1 cellular context compared by ENCODE assay signal in genomic region chr10:24115403-24115802, GRCh38.
TF ChIP-seq lines count a peak whose summit lies in the region.

No MANE protein-coding gene starts in this region.

TF ChIP-seq in HepG2, 621 proteins besides CTCF, POLR2A, EP300 and RAD21 (continued from another document):
- TF ChIP-seq FOXP4 (CRISPR knock-in tag; IDR thresholded peaks at IDR 0.05) (no peak), REL (CRISPR knock-in tag; conservative IDR thresholded peaks at IDR 0.05) (no peak), TFAP4 (IDR thresholded peaks at IDR 0.05; ENCODE audit: borderline replicate concordance, low read depth) (no peak), PHB2 (IDR thresholded peaks at IDR 0.05; ENCODE audit: partially characterized antibody) (no peak), SSRP1 (CRISPR knock-in tag; IDR thresholded peaks at IDR 0.05) (no peak), IKZF4 (CRISPR knock-in tag; IDR thresholded peaks at IDR 0.05; ENCODE audit: borderline replicate concordance, low read depth, not compliant biosample characterization) (no peak), MXD4 (CRISPR knock-in tag; IDR thresholded peaks at IDR 0.05) (no peak), ZNF790 (CRISPR knock-in tag; IDR thresholded peaks at IDR 0.05; ENCODE audit: borderline replicate concordance) (no peak), ZNF775 (CRISPR knock-in tag; IDR thresholded peaks at IDR 0.05; ENCODE audit: borderline replicate concordance) (no peak)
- TF ChIP-seq, protein P1, sequence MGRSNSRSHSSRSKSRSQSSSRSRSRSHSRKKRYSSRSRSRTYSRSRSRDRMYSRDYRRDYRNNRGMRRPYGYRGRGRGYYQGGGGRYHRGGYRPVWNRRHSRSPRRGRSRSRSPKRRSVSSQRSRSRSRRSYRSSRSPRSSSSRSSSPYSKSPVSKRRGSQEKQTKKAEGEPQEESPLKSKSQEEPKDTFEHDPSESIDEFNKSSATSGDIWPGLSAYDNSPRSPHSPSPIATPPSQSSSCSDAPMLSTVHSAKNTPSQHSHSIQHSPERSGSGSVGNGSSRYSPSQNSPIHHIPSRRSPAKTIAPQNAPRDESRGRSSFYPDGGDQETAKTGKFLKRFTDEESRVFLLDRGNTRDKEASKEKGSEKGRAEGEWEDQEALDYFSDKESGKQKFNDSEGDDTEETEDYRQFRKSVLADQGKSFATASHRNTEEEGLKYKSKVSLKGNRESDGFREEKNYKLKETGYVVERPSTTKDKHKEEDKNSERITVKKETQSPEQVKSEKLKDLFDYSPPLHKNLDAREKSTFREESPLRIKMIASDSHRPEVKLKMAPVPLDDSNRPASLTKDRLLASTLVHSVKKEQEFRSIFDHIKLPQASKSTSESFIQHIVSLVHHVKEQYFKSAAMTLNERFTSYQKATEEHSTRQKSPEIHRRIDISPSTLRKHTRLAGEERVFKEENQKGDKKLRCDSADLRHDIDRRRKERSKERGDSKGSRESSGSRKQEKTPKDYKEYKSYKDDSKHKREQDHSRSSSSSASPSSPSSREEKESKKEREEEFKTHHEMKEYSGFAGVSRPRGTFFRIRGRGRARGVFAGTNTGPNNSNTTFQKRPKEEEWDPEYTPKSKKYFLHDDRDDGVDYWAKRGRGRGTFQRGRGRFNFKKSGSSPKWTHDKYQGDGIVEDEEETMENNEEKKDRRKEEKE (IDR thresholded peaks at IDR 0.05), result no peak
